In genomic region chr1:210104103-210104502, GRCh38 we compare ENCODE assay signal across 16 cellular contexts.
"Had no signal": no experiment of that assay in that cellular context is flagged by ENCODE, and none has a peak within 500 bp of the region (broad histone marks: within the 10 kb centered on the region; RNA-seq: fewer than 3 reads in every experiment).

No MANE protein-coding gene starts in this region.

- H3K9me3 Mint-ChIP-seq: activated naive CD4-positive, alpha-beta T cell treated with anti-CD3 and anti-CD28 coated beads, Interleukin-2, amount 10 ng/mL, durations not matched to agents 7 days and 5 days; activated T-helper 1 cell treated with anti-CD3 and anti-CD28 coated beads, Interleukin-12 subunit alpha, Interleukin-12 subunit beta, Interleukin-2, Interleukin-4 antibody, amounts not matched to agents 30 ng/mL and 10 ng/mL and 1 ng/mL, durations not matched to agents 14 hours and 24 hours and 36 hours; neural crest cell had no signal

- H3K36me3 Mint-ChIP-seq: activated naive CD4-positive, alpha-beta T cell treated with anti-CD3 and anti-CD28 coated beads, Interleukin-2, amount 10 ng/mL, durations not matched to agents 7 days and 5 days; mesothelial cell of epicardium had no signal

- H3K4me1 Mint-ChIP-seq: activated CD4-positive, alpha-beta T cell treated with anti-CD3 and anti-CD28 coated beads, Interleukin-2, amount 10 ng/mL, durations not matched to agents 24 days and 14 days; activated naive CD4-positive, alpha-beta T cell treated with anti-CD3 and anti-CD28 coated beads, Interleukin-2, amount 10 ng/mL, durations not matched to agents 7 days and 5 days; mesothelial cell of epicardium; neural crest cell had no signal

- H3K27me3 Mint-ChIP-seq: activated naive CD4-positive, alpha-beta T cell treated with anti-CD3 and anti-CD28 coated beads, Interleukin-2, amount 10 ng/mL, durations not matched to agents 7 days and 5 days had no signal

- ATAC-seq: esophagus mucosa, upper lobe of right lung had no signal

- H3K27ac Mint-ChIP-seq: activated CD4-positive, alpha-beta T cell treated with anti-CD3 and anti-CD28 coated beads, Interleukin-2, amount 10 ng/mL, durations not matched to agents 24 days and 14 days; activated naive CD4-positive, alpha-beta T cell treated with anti-CD3 and anti-CD28 coated beads, Interleukin-2, amount 10 ng/mL, durations not matched to agents 7 days and 5 days; activated T-helper 1 cell treated with anti-CD3 and anti-CD28 coated beads, Interleukin-12 subunit alpha, Interleukin-12 subunit beta, Interleukin-2, Interleukin-4 antibody, amounts not matched to agents 30 ng/mL and 10 ng/mL and 1 ng/mL, durations not matched to agents 14 hours and 24 hours and 36 hours; mesothelial cell of epicardium had no signal

- FAIRE-seq: TTC549 had no signal

- DNase-seq: activated CD4-positive, alpha-beta T cell treated with anti-CD3 and anti-CD28 coated beads, Interleukin-2, amount 10 ng/mL, durations not matched to agents 24 days and 14 days; activated CD4-positive, CD25-positive, alpha-beta regulatory T cell; activated CD8-positive, alpha-beta memory T cell treated with anti-CD3 and anti-CD28 coated beads for 24 hours; activated naive CD4-positive, alpha-beta T cell treated with anti-CD3 and anti-CD28 coated beads, Interleukin-2, amount 10 ng/mL, durations not matched to agents 7 days and 5 days; adrenal gland; dorsolateral prefrontal cortex; islet precursor cell; stimulated activated CD4-positive, alpha-beta T cell treated with anti-CD3 and anti-CD28 coated beads, Interleukin-1b, Interleukin-23, amount 100 ng/mL, for 48 hours; stomach; SW 1271; upper lobe of right lung had no signal

- H3K4me3 Mint-ChIP-seq: activated CD4-positive, alpha-beta T cell treated with anti-CD3 and anti-CD28 coated beads, Interleukin-2, amount 10 ng/mL, durations not matched to agents 24 days and 14 days; activated naive CD4-positive, alpha-beta T cell treated with anti-CD3 and anti-CD28 coated beads, Interleukin-2, amount 10 ng/mL, durations not matched to agents 7 days and 5 days; activated T-helper 1 cell treated with anti-CD3 and anti-CD28 coated beads, Interleukin-12 subunit alpha, Interleukin-12 subunit beta, Interleukin-2, Interleukin-4 antibody, amounts not matched to agents 30 ng/mL and 10 ng/mL and 1 ng/mL, durations not matched to agents 14 hours and 24 hours and 36 hours; mesothelial cell of epicardium; neural crest cell had no signal
